Comparison of ENCODE assay signal across 1 cellular context in genomic region chr4:67714955-67715354, GRCh38.
TF ChIP-seq lines count a peak whose summit lies in the region.

No MANE protein-coding gene starts in this region.

TF ChIP-seq in WTC11, 78 proteins besides CTCF, POLR2A, EP300 and RAD21:
- TF ChIP-seq OVOL2 (CRISPR knock-in tag; IDR thresholded peaks at IDR 0.05; ENCODE audit: borderline replicate concordance) = no peak
- no peak for TF ChIP-seq NFYB (CRISPR knock-in tag; conservative IDR thresholded peaks at IDR 0.05; ENCODE audit: low read depth)
- no peak for TF ChIP-seq RELA (CRISPR knock-in tag; IDR thresholded peaks at IDR 0.05; ENCODE audit: borderline replicate concordance)
- no peak for TF ChIP-seq PRDM15 (CRISPR knock-in tag; IDR thresholded peaks at IDR 0.05)
- TF ChIP-seq NR3C1 (CRISPR knock-in tag; conservative IDR thresholded peaks at IDR 0.05; ENCODE audit: low read depth) = no peak
- TF ChIP-seq RORB (CRISPR knock-in tag; IDR thresholded peaks at IDR 0.05) = no peak
- no peak for TF ChIP-seq AFF4 (CRISPR knock-in tag; IDR thresholded peaks at IDR 0.05; ENCODE audit: borderline replicate concordance)
- TF ChIP-seq ZNF416 (CRISPR knock-in tag; IDR thresholded peaks at IDR 0.05) = no peak
- TF ChIP-seq ATF3 (CRISPR knock-in tag; conservative IDR thresholded peaks at IDR 0.05) = no peak
- TF ChIP-seq PREB (CRISPR knock-in tag; IDR thresholded peaks at IDR 0.05; ENCODE audit: borderline replicate concordance) = no peak
- TF ChIP-seq ESRRA (CRISPR knock-in tag; IDR thresholded peaks at IDR 0.05; ENCODE audit: borderline replicate concordance) = no peak
- TF ChIP-seq ZNF423 (CRISPR knock-in tag; IDR thresholded peaks at IDR 0.05) = no peak
- TF ChIP-seq ZNF396 (CRISPR knock-in tag; IDR thresholded peaks at IDR 0.05; ENCODE audit: borderline replicate concordance) = no peak
- TF ChIP-seq ETV6 (CRISPR knock-in tag; IDR thresholded peaks at IDR 0.05) = no peak
- TF ChIP-seq HMGXB4 (CRISPR knock-in tag; IDR thresholded peaks at IDR 0.05) = no peak
- no peak for TF ChIP-seq JAZF1 (CRISPR knock-in tag; IDR thresholded peaks at IDR 0.05)
- TF ChIP-seq TEAD4 (CRISPR knock-in tag; IDR thresholded peaks at IDR 0.05) = no peak
- no peak for TF ChIP-seq PRRX2 (CRISPR knock-in tag; IDR thresholded peaks at IDR 0.05)
- no peak for TF ChIP-seq CREM (CRISPR knock-in tag; IDR thresholded peaks at IDR 0.05)
- no peak for TF ChIP-seq ZNF671 (CRISPR knock-in tag; IDR thresholded peaks at IDR 0.05)
TF ChIP-seq in WTC11: peak in this region for 0.
